Comparison of ENCODE assay signal across 11 cellular contexts in genomic region chr2:73925033-73925704, GRCh38. TPM values are rescaled to one million over a fixed set of nuclear protein-coding genes. Genes with fewer than 3 reads are reported as not detected.
DNase-seq lines count a peak whose midpoint lies in the region; ATAC-seq and TF ChIP-seq lines count a peak whose summit lies in the region.
"Had no signal": no experiment of that assay in that cellular context is flagged by ENCODE, and none has a peak within 500 bp of the region (broad histone marks: within the 10 kb centered on the region; RNA-seq: fewer than 3 reads in every experiment).

No MANE protein-coding gene starts in this region.

- H3K36me3 ChIP-seq in trophoblast cell (ENCODE audit: control insufficient read depth in 1 of 2, insufficient read depth in 2 of 2, low read length in 2 of 2) (no peaks in the 10 kb centered on the region), PC-9 (ENCODE audit: low read depth) (peaks cover 7% of the 10 kb centered on the region)

- peaks cover 15% of the 10 kb centered on the region; the same call in 1 of the 2 replicates for H4K20me1 ChIP-seq in PC-9 (ENCODE audit: insufficient read depth)

- H4K8ac ChIP-seq in trophoblast cell (ENCODE audit: low read depth, low read length), result peak overlapping the region; percentile 55

- H3K9me2 ChIP-seq in PC-9 (ENCODE audit: insufficient read depth), result no peaks in the 10 kb centered on the region

- no peak overlapping the region for H3K4ac ChIP-seq in trophoblast cell (ENCODE audit: low read depth, low read length)

- no peak overlapping the region for H2BK12ac ChIP-seq in trophoblast cell (ENCODE audit: low read length)

- no peak overlapping the region for H4K12ac ChIP-seq in trophoblast cell (ENCODE audit: low read depth, low read length)

- CTCF ChIA-PET in activated CD4-positive, alpha-beta memory T cell treated with anti-CD3 and anti-CD28 coated beads for 36 hours (lab: Charles Lee), result interaction anchor here (1.0 to 1.5 kb wide), 3 partner anchors 62 to 195 kb away, joined by 3 read pairs; no protein-coding TSS in a partner anchor
- CTCF ChIA-PET in activated CD4-positive, alpha-beta memory T cell treated with anti-CD3 and anti-CD28 coated beads, Interleukin-2, amount 10 ng/mL, durations not matched to agents 7 days and 5 days (lab: Charles Lee), result interaction anchor here (0.6 to 1.2 kb wide), 4 partner anchors 14 to 101 kb away, joined by 3 read pairs; no protein-coding TSS in a partner anchor
- CTCF ChIA-PET in PC-9 (lab: Charles Lee), result no interaction called here
- CTCF ChIA-PET in activated naive CD4-positive, alpha-beta T cell treated with anti-CD3 and anti-CD28 coated beads, Interleukin-2, amount 10 ng/mL, durations not matched to agents 7 days and 5 days (lab: Charles Lee), result interaction anchor here (0.6 to 1.4 kb wide), 2 partner anchors 63 to 98 kb away, joined by 3 read pairs; no protein-coding TSS in a partner anchor

- H2AFZ ChIP-seq in trophoblast cell (ENCODE audit: insufficient read depth, low read length, poor library complexity) (no peak overlapping the region), PC-9 (no peak overlapping the region; the same call in none of the 2 replicates)

- no peak for TF ChIP-seq CTCF in NB4 (IDR thresholded peaks at IDR 0.05; ENCODE audit: low read depth, low read length)
- no peak for TF ChIP-seq CTCF in PC-9 (conservative IDR thresholded peaks at IDR 0.05)

- no peak overlapping the region for H3K9ac ChIP-seq in trophoblast cell (ENCODE audit: low read length)

- H3K79me2 ChIP-seq in trophoblast cell (ENCODE audit: control insufficient read depth, insufficient read depth, low read length, poor library complexity) (peaks cover 4% of the 10 kb centered on the region), PC-9 (ENCODE audit: low read depth) (peaks cover 38% of the 10 kb centered on the region)

- H2AK5ac ChIP-seq in trophoblast cell (ENCODE audit: low read length), result no peak overlapping the region

- H3K4me1 Mint-ChIP-seq in activated CD4-positive, alpha-beta memory T cell treated with anti-CD3 and anti-CD28 coated beads for 36 hours (ENCODE audit: low read depth), result peaks cover 32% of the 10 kb centered on the region
- H3K4me1 Mint-ChIP-seq in activated CD4-positive, alpha-beta memory T cell treated with anti-CD3 and anti-CD28 coated beads, Interleukin-2, amount 10 ng/mL, durations not matched to agents 7 days and 5 days, result peaks cover 43% of the 10 kb centered on the region
- peaks cover 49% of the 10 kb centered on the region for H3K4me1 Mint-ChIP-seq in dendritic cell treated with granulocyte-macrophage colony-stimulating factor and Interleukin-4, amounts not matched to agents 40 ng/mL and 50 ng/mL, for 4 days (ENCODE audit: low read depth)
- peaks cover 51% of the 10 kb centered on the region for H3K4me1 Mint-ChIP-seq in activated naive CD4-positive, alpha-beta T cell treated with anti-CD3 and anti-CD28 coated beads, Interleukin-2, amount 10 ng/mL, durations not matched to agents 7 days and 5 days

- peaks cover 8% of the 10 kb centered on the region for H3K36me3 Mint-ChIP-seq in activated CD4-positive, alpha-beta memory T cell treated with anti-CD3 and anti-CD28 coated beads for 36 hours
- peaks cover 19% of the 10 kb centered on the region for H3K36me3 Mint-ChIP-seq in activated CD4-positive, alpha-beta memory T cell treated with anti-CD3 and anti-CD28 coated beads, Interleukin-2, amount 10 ng/mL, durations not matched to agents 7 days and 5 days (ENCODE audit: low read depth)
- H3K36me3 Mint-ChIP-seq in dendritic cell treated with granulocyte-macrophage colony-stimulating factor and Interleukin-4, amounts not matched to agents 40 ng/mL and 50 ng/mL, for 4 days (ENCODE audit: low read depth), result peaks cover 18% of the 10 kb centered on the region
- peaks cover 17% of the 10 kb centered on the region for H3K36me3 Mint-ChIP-seq in activated naive CD4-positive, alpha-beta T cell treated with anti-CD3 and anti-CD28 coated beads, Interleukin-2, amount 10 ng/mL, durations not matched to agents 7 days and 5 days

- H3K27ac Mint-ChIP-seq in activated CD4-positive, alpha-beta memory T cell treated with anti-CD3 and anti-CD28 coated beads for 36 hours, result peak overlapping the region; percentile 25
- H3K27ac Mint-ChIP-seq in activated CD4-positive, alpha-beta memory T cell treated with anti-CD3 and anti-CD28 coated beads, Interleukin-2, amount 10 ng/mL, durations not matched to agents 7 days and 5 days, result no peak overlapping the region
- peak overlapping the region; percentile 95 for H3K27ac Mint-ChIP-seq in dendritic cell treated with granulocyte-macrophage colony-stimulating factor and Interleukin-4, amounts not matched to agents 40 ng/mL and 50 ng/mL, for 4 days
- H3K27ac Mint-ChIP-seq in activated naive CD4-positive, alpha-beta T cell treated with anti-CD3 and anti-CD28 coated beads, Interleukin-2, amount 10 ng/mL, durations not matched to agents 7 days and 5 days, result no peak overlapping the region

- POLR2A ChIA-PET in activated CD4-positive, alpha-beta memory T cell treated with anti-CD3 and anti-CD28 coated beads for 36 hours (lab: Charles Lee), result no interaction called here
- POLR2A ChIA-PET in activated CD4-positive, alpha-beta memory T cell treated with anti-CD3 and anti-CD28 coated beads, Interleukin-2, amount 10 ng/mL, durations not matched to agents 7 days and 5 days (lab: Charles Lee), result interaction anchor here (0.6 to 1.0 kb wide), 2 partner anchors 195 to 274 kb away, joined by 3 read pairs; no protein-coding TSS in a partner anchor
- POLR2A ChIA-PET in PC-9 (lab: Charles Lee; ENCODE audit: unreplicated experiment), result no interaction called here

- peaks cover 4% of the 10 kb centered on the region for H3K79me1 ChIP-seq in trophoblast cell (ENCODE audit: low read length)

- H3K4me1 ChIP-seq in trophoblast cell (ENCODE audit: control insufficient read depth in 1 of 2, insufficient read depth in 2 of 2, low read length in 2 of 2) (peaks cover 7 to 8% of the 10 kb centered on the region in 2 experiments), PC-9 (replicated peaks; ENCODE audit: insufficient read depth) (peaks cover 37% of the 10 kb centered on the region)

- no peak overlapping the region for H4K91ac ChIP-seq in trophoblast cell (ENCODE audit: low read depth, low read length)

- no peaks in the 10 kb centered on the region for H3K9me3 Mint-ChIP-seq in activated CD4-positive, alpha-beta memory T cell treated with anti-CD3 and anti-CD28 coated beads for 36 hours
- H3K9me3 Mint-ChIP-seq in activated CD4-positive, alpha-beta memory T cell treated with anti-CD3 and anti-CD28 coated beads, Interleukin-2, amount 10 ng/mL, durations not matched to agents 7 days and 5 days, result no peaks in the 10 kb centered on the region
- H3K9me3 Mint-ChIP-seq in dendritic cell treated with granulocyte-macrophage colony-stimulating factor and Interleukin-4, amounts not matched to agents 40 ng/mL and 50 ng/mL, for 4 days, result no peaks in the 10 kb centered on the region
- no peaks in the 10 kb centered on the region for H3K9me3 Mint-ChIP-seq in activated naive CD4-positive, alpha-beta T cell treated with anti-CD3 and anti-CD28 coated beads, Interleukin-2, amount 10 ng/mL, durations not matched to agents 7 days and 5 days

- H3K18ac ChIP-seq in trophoblast cell (ENCODE audit: low read length), result no peak overlapping the region

- H3K27me3 ChIP-seq in trophoblast cell (ENCODE audit: insufficient read depth, low read length) (no peaks in the 10 kb centered on the region), PC-9 (ENCODE audit: insufficient read depth, low read depth) (no peaks in the 10 kb centered on the region)

- H2BK5ac ChIP-seq in trophoblast cell (ENCODE audit: low read depth, low read length, poor library complexity), result no peak overlapping the region

- DNase-seq in activated CD4-positive, alpha-beta memory T cell treated with anti-CD3 and anti-CD28 coated beads for 36 hours, result no peak
- DNase-seq in activated CD4-positive, alpha-beta memory T cell treated with anti-CD3 and anti-CD28 coated beads, Interleukin-2, amount 10 ng/mL, durations not matched to agents 7 days and 5 days, result no peak
- peak; percentile 76 for DNase-seq in NB4 (ENCODE audit: low read depth)
- no peak for DNase-seq in trophoblast cell
- DNase-seq in PC-9, result no peak
- DNase-seq in activated naive CD4-positive, alpha-beta T cell treated with anti-CD3 and anti-CD28 coated beads, Interleukin-2, amount 10 ng/mL, durations not matched to agents 7 days and 5 days, result no peak
- DNase-seq: NCI-H187 had no signal

- no peak for ATAC-seq in GM19463 (IDR thresholded peaks at IDR 0.05; ENCODE audit: unreplicated experiment)

- no peak overlapping the region for H3K27ac ChIP-seq in trophoblast cell (ENCODE audit: low read depth, low read length)
- H3K27ac ChIP-seq in PC-9, result no peak overlapping the region

- no peak overlapping the region for H3K14ac ChIP-seq in trophoblast cell (ENCODE audit: low read length)

- H3K27me3 Mint-ChIP-seq in activated CD4-positive, alpha-beta memory T cell treated with anti-CD3 and anti-CD28 coated beads for 36 hours, result no peaks in the 10 kb centered on the region
- peaks cover 2% of the 10 kb centered on the region for H3K27me3 Mint-ChIP-seq in activated CD4-positive, alpha-beta memory T cell treated with anti-CD3 and anti-CD28 coated beads, Interleukin-2, amount 10 ng/mL, durations not matched to agents 7 days and 5 days
- no peaks in the 10 kb centered on the region for H3K27me3 Mint-ChIP-seq in dendritic cell treated with granulocyte-macrophage colony-stimulating factor and Interleukin-4, amounts not matched to agents 40 ng/mL and 50 ng/mL, for 4 days
- peaks cover 20% of the 10 kb centered on the region for H3K27me3 Mint-ChIP-seq in activated naive CD4-positive, alpha-beta T cell treated with anti-CD3 and anti-CD28 coated beads, Interleukin-2, amount 10 ng/mL, durations not matched to agents 7 days and 5 days

- H2BK120ac ChIP-seq in trophoblast cell (ENCODE audit: insufficient read depth, low read length, poor library complexity), result no peak overlapping the region

- H3K4me3 ChIP-seq in NB4 (ENCODE audit: low read depth, low read length) (no peak overlapping the region), trophoblast cell (ENCODE audit: low read depth, low read length) (no peak overlapping the region), PC-9 (no peak overlapping the region)

- TF ChIP-seq POLR2A in NB4 (IDR thresholded peaks at IDR 0.05; ENCODE audit: extremely low read depth, insufficient read length), result no peak

- BruUV-seq in PC-9 (replicated peaks; lab: Mats Ljungman, UMichigan), result no TSS peak

- peaks cover 13% of the 10 kb centered on the region; the same call in 1 of the 2 replicates for H3F3A ChIP-seq in PC-9 (ENCODE audit: insufficient read depth, low read depth)

- H3K4me2 ChIP-seq in trophoblast cell (ENCODE audit: low read length) (no peak overlapping the region), PC-9 (no peak overlapping the region)

- H3K9me3 ChIP-seq in trophoblast cell (ENCODE audit: insufficient read depth, low read depth, low read length) (no peaks in the 10 kb centered on the region), PC-9 (ENCODE audit: insufficient read depth, low read depth) (no peaks in the 10 kb centered on the region)

- no peak overlapping the region for H3K4me3 Mint-ChIP-seq in activated CD4-positive, alpha-beta memory T cell treated with anti-CD3 and anti-CD28 coated beads for 36 hours
- H3K4me3 Mint-ChIP-seq in activated CD4-positive, alpha-beta memory T cell treated with anti-CD3 and anti-CD28 coated beads, Interleukin-2, amount 10 ng/mL, durations not matched to agents 7 days and 5 days, result no peak overlapping the region
- no peak overlapping the region for H3K4me3 Mint-ChIP-seq in dendritic cell treated with granulocyte-macrophage colony-stimulating factor and Interleukin-4, amounts not matched to agents 40 ng/mL and 50 ng/mL, for 4 days
- H3K4me3 Mint-ChIP-seq in activated naive CD4-positive, alpha-beta T cell treated with anti-CD3 and anti-CD28 coated beads, Interleukin-2, amount 10 ng/mL, durations not matched to agents 7 days and 5 days, result no peak overlapping the region

- intact Hi-C loops in activated CD4-positive, alpha-beta memory T cell treated with anti-CD3 and anti-CD28 coated beads for 36 hours (cut with micrococcal nuclease), result loop anchor here (5.0 to 10.0 kb wide), 2 partner anchors 188 to 250 kb away; partner anchors contain the start of genes MOB1A and TPRKB
- intact Hi-C loops in dendritic cell treated with granulocyte-macrophage colony-stimulating factor and Interleukin-4, amounts not matched to agents 40 ng/mL and 50 ng/mL, for 4 days (cut with micrococcal nuclease), result loop anchor here (5.0 kb wide), 1 partner anchor 48 kb away; no protein-coding TSS in a partner anchor
- intact Hi-C loops in PC-9 (cut with micrococcal nuclease; ENCODE audit: unreplicated experiment), result no loop called here

- H3K23ac ChIP-seq in trophoblast cell (ENCODE audit: low read length), result no peak overlapping the region

- WGBS in trophoblast cell (ENCODE audit: extremely low coverage, insufficient coverage, insufficient read length), result no CpG with 5 or more reads among the region's 7 CpGs

RNA-seq across cellular contexts. Expression of gene DGUOK, which starts 1.5 kb away (rescaled TPM):
- 100 to 1,000 TPM; 101 to 102 TPM for total RNA-seq in activated CD4-positive, alpha-beta memory T cell treated with anti-CD3 and anti-CD28 coated beads for 36 hours
- 10 to 100 TPM; 75.6 to 76.3 TPM for total RNA-seq in activated CD4-positive, alpha-beta memory T cell treated with anti-CD3 and anti-CD28 coated beads, Interleukin-2, amount 10 ng/mL, durations not matched to agents 7 days and 5 days
- polyA plus RNA-seq in trophoblast cell (2013), result 94.1 and 96.1 TPM in 2 replicates
- total RNA-seq in PC-9 (2021), result 72.3 and 78.7 TPM in 2 replicates

RNA-seq across cellular contexts. Expression of gene ACTG2, which starts 32.4 kb away (rescaled TPM):
- not detected for total RNA-seq in activated CD4-positive, alpha-beta memory T cell treated with anti-CD3 and anti-CD28 coated beads for 36 hours
- not detected for total RNA-seq in activated CD4-positive, alpha-beta memory T cell treated with anti-CD3 and anti-CD28 coated beads, Interleukin-2, amount 10 ng/mL, durations not matched to agents 7 days and 5 days
- 5.7 and 5.8 TPM in 2 replicates for polyA plus RNA-seq in trophoblast cell (2013)
- total RNA-seq in PC-9 (2021), result not detected in 2 replicates
- total RNA-seq: bronchial epithelial cell, endothelial cell of umbilical vein had no signal
- polyA plus RNA-seq: endothelial cell of umbilical vein had no signal

RNA-seq across cellular contexts. Expression of gene TET3, which starts 59.5 kb away (rescaled TPM):
- total RNA-seq in activated CD4-positive, alpha-beta memory T cell treated with anti-CD3 and anti-CD28 coated beads for 36 hours, result 10 to 100 TPM; 10.5 to 11.8 TPM
- total RNA-seq in activated CD4-positive, alpha-beta memory T cell treated with anti-CD3 and anti-CD28 coated beads, Interleukin-2, amount 10 ng/mL, durations not matched to agents 7 days and 5 days, result 10 to 100 TPM; 10.1 to 10.7 TPM
- 11.2 and 11.7 TPM in 2 replicates for polyA plus RNA-seq in trophoblast cell (2013)
- 17.1 and 19.1 TPM in 2 replicates for total RNA-seq in PC-9 (2021)

Comparison
In these comparisons a context has a peak if more than half of its experiments do, and no peak if none do; other contexts are left out.
1. H3K27ac Mint-ChIP-seq: peak in activated CD4-positive, alpha-beta memory T cell treated with anti-CD3 and anti-CD28 coated beads for 36 hours (single experiment) and dendritic cell treated with granulocyte-macrophage colony-stimulating factor and Interleukin-4, amounts not matched to agents 40 ng/mL and 50 ng/mL, for 4 days (single experiment); none in activated CD4-positive, alpha-beta memory T cell treated with anti-CD3 and anti-CD28 coated beads, Interleukin-2, amount 10 ng/mL, durations not matched to agents 7 days and 5 days (single experiment) and activated naive CD4-positive, alpha-beta T cell treated with anti-CD3 and anti-CD28 coated beads, Interleukin-2, amount 10 ng/mL, durations not matched to agents 7 days and 5 days (single experiment).